1 cellular context compared by ENCODE assay signal in genomic region chr5:55994998-55995914, GRCh38.
TF ChIP-seq lines count a peak whose summit lies in the region.

No MANE protein-coding gene starts in this region.

TF ChIP-seq in SK-N-SH treated with all-trans-retinoic acid at 6 μM for 48 hours, 23 proteins besides CTCF, POLR2A, EP300 and RAD21 (continued from another document):
- TF ChIP-seq CSRNP3 (CRISPR knock-in tag; IDR thresholded peaks at IDR 0.05), result no peak
- no peak; the same call in 1 of the 2 replicates for TF ChIP-seq CSDC2 (CRISPR knock-in tag; IDR thresholded peaks at IDR 0.05)
